In genomic region chr1:201740086-201740541, GRCh38 we compare ENCODE assay signal across 9 cellular contexts.
DNase-seq lines count a peak whose midpoint lies in the region; ATAC-seq, FAIRE-seq and TF ChIP-seq lines count a peak whose summit lies in the region.
"Had no signal": no experiment of that assay in that cellular context is flagged by ENCODE, and none has a peak within 500 bp of the region (broad histone marks: within the 10 kb centered on the region; RNA-seq: fewer than 3 reads in every experiment).

No MANE protein-coding gene starts in this region.

- TF ChIP-seq POLR2A in K562 (conservative IDR thresholded peaks at IDR 0.05) = no peak

- intact Hi-C loops in K562 (cut with micrococcal nuclease) = no loop called here

- no peak overlapping the region for H3K27ac ChIP-seq in K562 (ENCODE audit: extremely low read depth, low read depth, low read length)
- peak overlapping the region; percentile 94 for H3K27ac ChIP-seq in temporal lobe (ENCODE audit: low read depth, low read length)
- H3K27ac ChIP-seq: SJSA1 had no signal

- in situ Hi-C loops in K562 (cut with MboI) = no loop called here

- H3K9ac ChIP-seq in K562 (ENCODE audit: insufficient read depth in 1 of 2, low read depth in 2 of 2, low read length in 2 of 2) = no peak overlapping the region

- no peaks in the 10 kb centered on the region for H3K79me2 ChIP-seq in K562 (ENCODE audit: control insufficient read depth, insufficient read depth, low read length)

- peaks cover 34% of the 10 kb centered on the region for H4K20me1 ChIP-seq in K562 (replicated peaks; ENCODE audit: control insufficient read depth, insufficient read depth, low read length)

- H3K4me1 ChIP-seq in K562 (replicated peaks in 1 of 2; ENCODE audit: control insufficient read depth in 2 of 2, insufficient read depth in 2 of 2, low read length in 2 of 2) = peaks cover 4 to 14% of the 10 kb centered on the region in 2 experiments; a peak in 4 of 5 replicates

- TF ChIP-seq RAD21 in K562 (CRISPR knock-in tag; conservative IDR thresholded peaks at IDR 0.05 in 1 of 2, IDR thresholded peaks at IDR 0.05 in 1 of 2) = no peak

- POLR2A ChIA-PET in K562 (lab: Yijun Ruan, JAX) = interaction anchor here (0.6 to 1.3 kb wide), 5 partner anchors 8 to 835 kb away, joined by 3 to 4 read pairs (median 3); no protein-coding TSS in a partner anchor

- no peaks in the 10 kb centered on the region for H3K36me3 ChIP-seq in K562 (ENCODE audit: control insufficient read depth, insufficient read depth, low read length)
- H3K36me3 ChIP-seq: SJSA1 had no signal

- no peaks in the 10 kb centered on the region for H3K9me3 ChIP-seq in K562 (replicated peaks; ENCODE audit: control insufficient read depth, insufficient read depth, low read depth, low read length)
- H3K9me3 ChIP-seq: SJSA1 had no signal

- no peak overlapping the region for H3K4me2 ChIP-seq in K562 (ENCODE audit: insufficient read depth, low read length)

- no peak overlapping the region for H3K4me3 ChIP-seq in K562
- H3K4me3 ChIP-seq: SJSA1 had no signal

- CTCF ChIA-PET in K562 (lab: Yijun Ruan, JAX; ENCODE audit: low intra/inter-chr PET ratio) = no interaction called here

- TF ChIP-seq CTCF in K562 (IDR thresholded peaks at IDR 0.05 in 2 of 3, conservative IDR thresholded peaks at IDR 0.05 in 1 of 3; ENCODE audit: insufficient read depth in 2 of 3, low read depth in 1 of 3, low read length in 3 of 3) = no peak

- ATAC-seq in K562 (0 out of 3 replicates have a peak, but pooled peaks have one; percentile 9), GM21619 (IDR thresholded peaks at IDR 0.05; ENCODE audit: unreplicated experiment) (no peak)

- H2AFZ ChIP-seq in K562 (ENCODE audit: low read depth, low read length) = no peak overlapping the region

- FAIRE-seq in K562 (lab: Jason Lieb, UNC) = no peak

- H3K27me3 ChIP-seq in K562 (ENCODE audit: control insufficient read depth in 2 of 2, insufficient read depth in 2 of 2, low read length in 2 of 2) = peaks cover 17 to 45% of the 10 kb centered on the region in 2 experiments
- H3K27me3 ChIP-seq: SJSA1 had no signal

- no TSS peak for BruUV-seq in K562 (replicated peaks; lab: Mats Ljungman, UMichigan)

- TF ChIP-seq EP300 in K562 (IDR thresholded peaks at IDR 0.05; ENCODE audit: low read length) = no peak

- no peaks in the 10 kb centered on the region for H3K9me1 ChIP-seq in K562 (ENCODE audit: control insufficient read depth, insufficient read depth, low read length)

- DNase-seq in SKM-1 treated with dmso at 0.1 percent for 144 hours (lab: John Stamatoyannopoulos, UW; ENCODE audit: unreplicated experiment) = peak; percentile 21
- DNase-seq in SKM-1 (lab: John Stamatoyannopoulos, UW; ENCODE audit: unreplicated experiment) = no peak
- DNase-seq in K562 (ENCODE audit: extremely low read depth in 1 of 4, low spot score in 3 of 4) = no peak
- DNase-seq in left kidney (ENCODE audit: low read depth, low spot score) = peak; percentile 75
- no peak for DNase-seq in kidney tubule cell (ENCODE audit: low spot score)
- no peak for DNase-seq in NCI-H1092 (lab: John Stamatoyannopoulos, UW)

- WGBS in K562 (ENCODE audit: insufficient coverage, low coverage, missing lambda C conversion rate) = 34% methylated on average over 18 of the region's 29 CpGs

TF ChIP-seq in K562, 482 proteins besides CTCF, POLR2A, EP300 and RAD21:
- TF ChIP-seq KAT7 (CRISPR knock-in tag; IDR thresholded peaks at IDR 0.05; ENCODE audit: borderline replicate concordance) (no peak), SMAD1 (IDR thresholded peaks at IDR 0.05; ENCODE audit: low read depth, low read length, partially characterized antibody) (no peak), FOXP1 (CRISPR knock-in tag; IDR thresholded peaks at IDR 0.05) (no peak), U2AF1 (optimal IDR thresholded peaks at IDR 0.05; ENCODE audit: low read depth, low read length) (no peak), EGR1 (conservative IDR thresholded peaks at IDR 0.05) (no peak), ZBTB43 (CRISPR knock-in tag; IDR thresholded peaks at IDR 0.05) (no peak), WHSC1 (IDR thresholded peaks at IDR 0.05; ENCODE audit: low read length) (no peak)

Comparison
In these comparisons a context has a peak if more than half of its experiments do, and no peak if none do; other contexts are left out.
1. DNase-seq: peak in SKM-1 treated with dmso at 0.1 percent for 144 hours (single experiment) and left kidney (single experiment); none in SKM-1 (single experiment), K562 (0 of 4), kidney tubule cell (single experiment) and NCI-H1092 (single experiment).